Comparison of ENCODE assay signal across 8 cellular contexts in the genomic region with DNA sequence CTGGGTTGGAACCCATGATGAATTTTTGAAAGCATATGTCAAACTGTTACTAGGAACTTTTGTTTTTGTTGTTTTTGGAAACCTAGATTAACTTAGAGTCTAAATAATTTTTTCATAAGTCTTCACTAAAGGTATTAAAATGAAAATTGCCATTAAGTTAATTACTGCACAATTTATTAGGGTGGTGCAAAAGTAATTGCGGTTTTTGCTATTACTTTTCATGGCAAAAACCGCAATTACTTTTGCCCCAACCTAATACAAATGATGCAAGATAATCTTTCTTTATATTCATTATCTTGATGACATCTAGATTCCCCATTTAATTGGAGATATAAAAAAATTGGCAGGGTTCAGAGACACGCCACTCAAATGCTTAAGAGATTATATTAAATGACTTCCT.
"Had no signal": no experiment of that assay in that cellular context is flagged by ENCODE, and none has a peak within 500 bp of the region (broad histone marks: within the 10 kb centered on the region; RNA-seq: fewer than 3 reads in every experiment).

No MANE protein-coding gene starts in this region.

- FAIRE-seq: HTR-8/SVneo had no signal

- DNase-seq: IMR-90, Karpas-422, KBM-7, KG1 had no signal

- H3K9ac ChIP-seq: KMS-11 had no signal

- H3K27me3 Mint-ChIP-seq: IgD-negative memory B cell had no signal

- H3K36me3 Mint-ChIP-seq: IgD-negative memory B cell had no signal

- H3K4me3 Mint-ChIP-seq: IgD-negative memory B cell had no signal

- H3K27ac Mint-ChIP-seq: IgD-negative memory B cell had no signal

- H3K4me1 Mint-ChIP-seq: IgD-negative memory B cell had no signal

- H3K27ac ChIP-seq: HL-60, KMS-11 had no signal

- H3K4me2 ChIP-seq: KMS-11 had no signal
